ENCODE assay signal across 9 cellular contexts in genomic region chr13:112894423-112894672, GRCh38.
DNase-seq lines count a peak whose midpoint lies in the region; FAIRE-seq and TF ChIP-seq lines count a peak whose summit lies in the region.
"Had no signal": no experiment of that assay in that cellular context is flagged by ENCODE, and none has a peak within 500 bp of the region (broad histone marks: within the 10 kb centered on the region; RNA-seq: fewer than 3 reads in every experiment).

No MANE protein-coding gene starts in this region.

- H3K36me3 ChIP-seq in DOHH2 (ENCODE audit: control insufficient read depth, low read length) = no peaks in the 10 kb centered on the region
- H3K36me3 ChIP-seq in right atrium auricular region = no peaks in the 10 kb centered on the region

- peak; percentile 48 for DNase-seq in OCI-M1 (lab: John Stamatoyannopoulos, UW)
- DNase-seq in right atrium auricular region (ENCODE audit: low spot score) = no peak
- no peak for DNase-seq in retinal pigment epithelial cell (ENCODE audit: low read depth)
- DNase-seq in activated CD4-positive, alpha-beta T cell treated with anti-CD3 and anti-CD28 coated beads, Interleukin-2, amount 10 ng/mL, durations not matched to agents 24 days and 14 days = no peak
- no peak for DNase-seq in substantia nigra (lab: John Stamatoyannopoulos, UW)
- no peak for DNase-seq in GM12892 (ENCODE audit: insufficient read length)
- DNase-seq in amniotic stem cell (lab: John Stamatoyannopoulos, UW) = no peak

- H3K27me3 ChIP-seq in DOHH2 (ENCODE audit: control insufficient read depth, low read length) (peaks cover 33% of the 10 kb centered on the region), right atrium auricular region (no peaks in the 10 kb centered on the region)

- H3K36me3 Mint-ChIP-seq in activated CD4-positive, alpha-beta T cell treated with anti-CD3 and anti-CD28 coated beads, Interleukin-2, amount 10 ng/mL, durations not matched to agents 24 days and 14 days (ENCODE audit: low read depth) = no peaks in the 10 kb centered on the region

- H3K79me2 ChIP-seq in DOHH2 (ENCODE audit: control insufficient read depth, low read length) = no peaks in the 10 kb centered on the region

- H3K4me3 Mint-ChIP-seq in activated CD4-positive, alpha-beta T cell treated with anti-CD3 and anti-CD28 coated beads, Interleukin-2, amount 10 ng/mL, durations not matched to agents 24 days and 14 days = no peak overlapping the region
- H3K4me3 Mint-ChIP-seq: stimulated activated naive CD8-positive, alpha-beta T cell treated with anti-CD3 and anti-CD28 coated beads, Interleukin-15, Interleukin-2, amounts not matched to agents 100 ng/mL and 50 ng/mL, for 24 hours had no signal

- H3K4me1 ChIP-seq in DOHH2 (ENCODE audit: control insufficient read depth, low read length) (peaks cover 28% of the 10 kb centered on the region), right atrium auricular region (peaks cover 0 to 31% of the 10 kb centered on the region in 2 donors)

- no peaks in the 10 kb centered on the region for H4K20me1 ChIP-seq in DOHH2 (ENCODE audit: control insufficient read depth, insufficient read depth, low read depth, low read length)

- peak overlapping the region; percentile 63 for H3K4me2 ChIP-seq in DOHH2 (ENCODE audit: low read length)

- H3F3A ChIP-seq in DOHH2 (ENCODE audit: control insufficient read depth, insufficient read depth) = peaks cover 5% of the 10 kb centered on the region

- no peaks in the 10 kb centered on the region for H3K9me3 Mint-ChIP-seq in activated CD4-positive, alpha-beta T cell treated with anti-CD3 and anti-CD28 coated beads, Interleukin-2, amount 10 ng/mL, durations not matched to agents 24 days and 14 days
- H3K9me3 Mint-ChIP-seq: stimulated activated naive CD8-positive, alpha-beta T cell treated with anti-CD3 and anti-CD28 coated beads, Interleukin-15, Interleukin-2, amounts not matched to agents 100 ng/mL and 50 ng/mL, for 24 hours had no signal

- TF ChIP-seq CTCF in DOHH2 (IDR thresholded peaks at IDR 0.05; ENCODE audit: low read depth, low read length, poor library complexity, severe bottlenecking) (no peak), right atrium auricular region (IDR thresholded peaks at IDR 0.05) (no peak), retinal pigment epithelial cell (conservative IDR thresholded peaks at IDR 0.05; ENCODE audit: low read depth, low read length) (no peak)

- H3K4me3 ChIP-seq in DOHH2 (ENCODE audit: low read length) (peak overlapping the region; percentile 50), right atrium auricular region (peak overlapping the region; percentile 41 to 57), retinal pigment epithelial cell (ENCODE audit: low read length) (peak overlapping the region; percentile 36)

- no peak for FAIRE-seq in GM12892 (lab: Jason Lieb, UNC)

- no peaks in the 10 kb centered on the region for H3K9me3 ChIP-seq in DOHH2 (ENCODE audit: control insufficient read depth, insufficient read depth, low read length)
- no peaks in the 10 kb centered on the region for H3K9me3 ChIP-seq in right atrium auricular region

- peaks cover 18% of the 10 kb centered on the region for H3K27me3 Mint-ChIP-seq in activated CD4-positive, alpha-beta T cell treated with anti-CD3 and anti-CD28 coated beads, Interleukin-2, amount 10 ng/mL, durations not matched to agents 24 days and 14 days

- intact Hi-C loops in activated CD4-positive, alpha-beta T cell treated with anti-CD3 and anti-CD28 coated beads, Interleukin-2, amount 10 ng/mL, durations not matched to agents 24 days and 14 days (cut with micrococcal nuclease) = no loop called here

- no peak overlapping the region for H3K27ac Mint-ChIP-seq in activated CD4-positive, alpha-beta T cell treated with anti-CD3 and anti-CD28 coated beads, Interleukin-2, amount 10 ng/mL, durations not matched to agents 24 days and 14 days
- H3K27ac Mint-ChIP-seq: stimulated activated naive CD8-positive, alpha-beta T cell treated with anti-CD3 and anti-CD28 coated beads, Interleukin-15, Interleukin-2, amounts not matched to agents 100 ng/mL and 50 ng/mL, for 24 hours had no signal

- no peaks in the 10 kb centered on the region for H3K9me2 ChIP-seq in DOHH2 (replicated peaks; ENCODE audit: control insufficient read depth, low read length)

- peaks cover 2% of the 10 kb centered on the region for H3K4me1 Mint-ChIP-seq in activated CD4-positive, alpha-beta T cell treated with anti-CD3 and anti-CD28 coated beads, Interleukin-2, amount 10 ng/mL, durations not matched to agents 24 days and 14 days

- TF ChIP-seq POLR2A in GM12892 (IDR thresholded peaks at IDR 0.05; ENCODE audit: low read depth, low read length) = no peak

- H3K27ac ChIP-seq in DOHH2 (ENCODE audit: low read depth, low read length) (no peak overlapping the region), right atrium auricular region (no peak overlapping the region), substantia nigra (ENCODE audit: low read depth, low read length, poor library complexity, severe bottlenecking) (no peak overlapping the region)
